1 cellular context compared by ENCODE assay signal in genomic region chr2:227374158-227374557, GRCh38.
TF ChIP-seq lines count a peak whose summit lies in the region.

No MANE protein-coding gene starts in this region.

TF ChIP-seq in IMR-90, 13 proteins besides CTCF, POLR2A, EP300 and RAD21:
- TF ChIP-seq ELK1 (IDR thresholded peaks at IDR 0.05; ENCODE audit: borderline replicate concordance, low read depth, low read length) (no peak), SMC3 (IDR thresholded peaks at IDR 0.05; ENCODE audit: low read depth, low read length) (no peak), FOS (IDR thresholded peaks at IDR 0.05; ENCODE audit: low read depth, low read length) (no peak), MAFK (IDR thresholded peaks at IDR 0.05; ENCODE audit: low read depth, low read length) (no peak), MXI1 (IDR thresholded peaks at IDR 0.05; ENCODE audit: borderline replicate concordance, low read depth, low read length) (no peak), USF2 (IDR thresholded peaks at IDR 0.05; ENCODE audit: low read depth, low read length) (no peak), MAZ (IDR thresholded peaks at IDR 0.05; ENCODE audit: borderline replicate concordance, low read depth, low read length) (no peak), RFX5 (IDR thresholded peaks at IDR 0.05; ENCODE audit: low read depth, low read length) (no peak), RCOR1 (IDR thresholded peaks at IDR 0.05; ENCODE audit: insufficient replicate concordance, low read length) (no peak), CHD1 (IDR thresholded peaks at IDR 0.05; ENCODE audit: low read depth, low read length) (no peak), CEBPB (IDR thresholded peaks at IDR 0.05; ENCODE audit: low read depth, low read length) (no peak), NFE2L2 (IDR thresholded peaks at IDR 0.05; ENCODE audit: low read depth, low read length) (no peak), BHLHE40 (IDR thresholded peaks at IDR 0.05; ENCODE audit: low read depth, low read length) (no peak)
TF ChIP-seq in IMR-90: peak in this region for 0.
